Comparison of ENCODE assay signal across 8 cellular contexts in the genomic region with DNA sequence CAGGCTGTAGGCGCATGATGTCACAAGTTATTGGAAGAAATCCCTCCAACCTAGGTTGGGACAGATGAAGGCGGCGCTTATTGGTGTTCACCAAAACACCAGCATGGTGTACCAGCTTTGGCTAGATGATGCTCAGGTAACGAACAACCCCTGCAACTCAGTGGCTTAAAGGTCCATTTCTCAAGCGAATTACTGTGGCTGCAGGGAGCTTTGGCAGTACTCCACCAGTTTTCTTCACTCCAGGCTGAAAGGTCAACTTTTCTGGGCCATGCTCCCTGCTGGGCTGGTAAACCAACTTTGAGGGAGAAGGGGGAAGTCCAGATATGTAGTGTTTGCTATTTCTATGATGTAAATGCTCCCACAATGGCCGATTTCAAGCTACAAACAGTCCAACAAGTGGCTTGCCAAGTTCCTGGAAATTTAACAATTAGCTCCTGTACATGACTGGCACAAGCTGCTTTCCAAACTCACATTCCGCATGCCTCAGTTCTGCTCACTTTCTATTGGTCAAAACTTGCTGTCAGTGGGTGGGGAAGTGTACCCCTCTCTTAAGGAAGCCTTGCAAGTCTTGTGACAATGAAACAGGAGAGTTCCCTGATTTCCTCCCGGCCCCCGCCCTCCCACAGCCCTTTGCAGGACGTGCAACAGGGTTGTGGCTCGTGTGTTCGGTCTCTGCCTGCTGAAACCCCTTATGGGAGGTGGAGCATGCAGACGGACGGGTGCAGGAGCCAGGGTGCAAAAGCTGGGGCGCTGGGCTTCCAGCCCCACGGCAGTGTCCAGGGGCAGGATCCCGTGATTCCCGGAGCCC. TPM values are rescaled to one million over a fixed set of nuclear protein-coding genes. Genes with fewer than 3 reads are reported as not detected.
DNase-seq lines count a peak whose midpoint lies in the region; ATAC-seq and TF ChIP-seq lines count a peak whose summit lies in the region.

No MANE protein-coding gene starts in this region.

- peak; percentile 50 for ATAC-seq in PC-3
- ATAC-seq in effector memory CD8-positive, alpha-beta T cell (replicated peaks): peak; percentile 25

- no peaks in the 10 kb centered on the region for H3K27me3 ChIP-seq in PC-3 (ENCODE audit: low read length)
- H3K27me3 ChIP-seq in mesenchymal stem cell (ENCODE audit: control insufficient read depth in 1 of 2, insufficient read depth in 1 of 2, low read length in 2 of 2): no peaks in the 10 kb centered on the region

- H2BK120ac ChIP-seq in mesenchymal stem cell (ENCODE audit: low read depth, low read length): no peak overlapping the region

- H3K9me3 Mint-ChIP-seq in T-helper 2 cell treated with Interferon-gamma antibody and Interleukin-4, amounts not matched to agents 5 μg/mL and 100 μg/mL, for 36 hours: no peaks in the 10 kb centered on the region
- H3K9me3 Mint-ChIP-seq in effector memory CD8-positive, alpha-beta T cell: no peaks in the 10 kb centered on the region
- no peaks in the 10 kb centered on the region for H3K9me3 Mint-ChIP-seq in type B pancreatic cell

- peak overlapping the region; percentile 78 for H3K4me3 Mint-ChIP-seq in T-helper 2 cell treated with Interferon-gamma antibody and Interleukin-4, amounts not matched to agents 5 μg/mL and 100 μg/mL, for 36 hours
- peak overlapping the region; percentile 76 to 79 for H3K4me3 Mint-ChIP-seq in effector memory CD8-positive, alpha-beta T cell
- H3K4me3 Mint-ChIP-seq in type B pancreatic cell: peak overlapping the region; percentile 99

- H2BK15ac ChIP-seq in mesenchymal stem cell (ENCODE audit: low read depth, poor library complexity, severe bottlenecking): no peak overlapping the region

- H2AK5ac ChIP-seq in mesenchymal stem cell (ENCODE audit: low read length, severe bottlenecking): no peak overlapping the region

- H4K20me1 ChIP-seq in PC-3 (ENCODE audit: low read length): no peaks in the 10 kb centered on the region

- no peak overlapping the region for H4K91ac ChIP-seq in mesenchymal stem cell (ENCODE audit: low read length)

- no peaks in the 10 kb centered on the region; the same call in 1 of the 2 replicates for H3K79me2 ChIP-seq in PC-3 (ENCODE audit: low read length)

- H3K4me2 ChIP-seq in PC-3 (ENCODE audit: low read length): peak overlapping the region; percentile 95
- peak overlapping the region; percentile 90 for H3K4me2 ChIP-seq in mesenchymal stem cell (ENCODE audit: low read length, poor library complexity, severe bottlenecking)

- CTCF ChIA-PET in PC-3 (lab: Charles Lee): no interaction called here

- peaks cover 7% of the 10 kb centered on the region for H3K4me1 Mint-ChIP-seq in T-helper 2 cell treated with Interferon-gamma antibody and Interleukin-4, amounts not matched to agents 5 μg/mL and 100 μg/mL, for 36 hours (ENCODE audit: low read depth)
- H3K4me1 Mint-ChIP-seq in effector memory CD8-positive, alpha-beta T cell (ENCODE audit: low read depth in 2 of 2): peaks cover 7 to 17% of the 10 kb centered on the region in 2 donors
- H3K4me1 Mint-ChIP-seq in type B pancreatic cell (ENCODE audit: unreplicated experiment): peaks cover 21% of the 10 kb centered on the region

- BruUV-seq in PC-3 (replicated peaks; lab: Mats Ljungman, UMichigan): TSS peak; percentile 63

- H3K27ac ChIP-seq in PC-3 (ENCODE audit: low read length): peak overlapping the region; percentile 77; the same call in 1 of the 2 replicates
- peak overlapping the region; percentile 93 for H3K27ac ChIP-seq in mesenchymal stem cell (ENCODE audit: low read length, poor library complexity, severe bottlenecking)

- peak overlapping the region in 1 of 2 experiments; percentile 47 for H3K23ac ChIP-seq in mesenchymal stem cell (ENCODE audit: low read length in 2 of 2)

- H3F3A ChIP-seq in PC-3 (ENCODE audit: low read length, unreplicated experiment): no peaks in the 10 kb centered on the region

- TF ChIP-seq CTCF in PC-3 (conservative IDR thresholded peaks at IDR 0.05; ENCODE audit: low read depth, low read length) (no peak), type B pancreatic cell (conservative IDR thresholded peaks at IDR 0.05) (no peak)

- H3K36me3 ChIP-seq in PC-3 (ENCODE audit: low read depth, low read length): no peaks in the 10 kb centered on the region
- peaks cover 0 to 4% of the 10 kb centered on the region in 2 experiments for H3K36me3 ChIP-seq in mesenchymal stem cell (ENCODE audit: control insufficient read depth in 1 of 2, insufficient read depth in 2 of 2, low read depth in 1 of 2, low read length in 2 of 2)

- H3K36me3 Mint-ChIP-seq in T-helper 2 cell treated with Interferon-gamma antibody and Interleukin-4, amounts not matched to agents 5 μg/mL and 100 μg/mL, for 36 hours (ENCODE audit: low read depth): peaks cover 2% of the 10 kb centered on the region
- H3K36me3 Mint-ChIP-seq in effector memory CD8-positive, alpha-beta T cell (ENCODE audit: insufficient read depth): no peaks in the 10 kb centered on the region
- H3K36me3 Mint-ChIP-seq in type B pancreatic cell: peaks cover 27% of the 10 kb centered on the region

- no peaks in the 10 kb centered on the region for H3K9me3 ChIP-seq in PC-3 (ENCODE audit: low read length)
- H3K9me3 ChIP-seq in mesenchymal stem cell (ENCODE audit: control insufficient read depth, low read length): no peaks in the 10 kb centered on the region

- no peak overlapping the region for H2BK5ac ChIP-seq in mesenchymal stem cell (ENCODE audit: low read depth, low read length, poor library complexity, severe bottlenecking)

- H3K9me2 ChIP-seq in PC-3 (replicated peaks; ENCODE audit: low read length): no peaks in the 10 kb centered on the region

- H4K8ac ChIP-seq in mesenchymal stem cell (ENCODE audit: low read length): peak overlapping the region; percentile 91

- WGBS in mesenchymal stem cell: 61% methylated on average over 18 of the region's 18 CpGs

- H3K27ac Mint-ChIP-seq in T-helper 2 cell treated with Interferon-gamma antibody and Interleukin-4, amounts not matched to agents 5 μg/mL and 100 μg/mL, for 36 hours: no peak overlapping the region
- peak overlapping the region; percentile 20 to 80 for H3K27ac Mint-ChIP-seq in effector memory CD8-positive, alpha-beta T cell
- H3K27ac Mint-ChIP-seq in type B pancreatic cell: peak overlapping the region; percentile 96

- POLR2A ChIA-PET in PC-3 (lab: Charles Lee; ENCODE audit: unreplicated experiment): no interaction called here

- peak overlapping the region; percentile 93 for H3K4me3 ChIP-seq in PC-3 (ENCODE audit: low read length)
- peak overlapping the region; percentile 74 to 84 for H3K4me3 ChIP-seq in mesenchymal stem cell (ENCODE audit: insufficient read depth in 1 of 2, low read depth in 1 of 2, low read length in 2 of 2)

- no peak overlapping the region for H3K14ac ChIP-seq in mesenchymal stem cell (ENCODE audit: low read length in 2 of 2)

- DNase-seq in T-helper 2 cell treated with Interferon-gamma antibody and Interleukin-4, amounts not matched to agents 5 μg/mL and 100 μg/mL, for 36 hours (ENCODE audit: low spot score): no peak
- DNase-seq in T-helper 2 cell (no peak), PC-3 (no peak), mesenchymal stem cell (no peak), type B pancreatic cell (ENCODE audit: extremely low spot score, unreplicated experiment) (no peak), NCI-H2107 (lab: John Stamatoyannopoulos, UW) (no peak)
- no peak for DNase-seq in effector memory CD8-positive, alpha-beta T cell
- DNase-seq in effector CD4-positive, alpha-beta T cell: no peak

- H3K4ac ChIP-seq in mesenchymal stem cell (ENCODE audit: low read depth in 1 of 2, low read length in 2 of 2): peak overlapping the region in 1 of 2 experiments; percentile 17

- H2BK12ac ChIP-seq in mesenchymal stem cell (ENCODE audit: low read length in 2 of 2): peak overlapping the region; percentile 15 to 43

- peak overlapping the region in 1 of 2 experiments; percentile 63 for H3K18ac ChIP-seq in mesenchymal stem cell (ENCODE audit: low read depth in 1 of 2, low read length in 2 of 2)

- intact Hi-C loops in PC-3 (cut with micrococcal nuclease): loop anchor here (5.0 kb wide), 2 partner anchors 55 to 405 kb away; partner anchors contain the start of genes AGGF1 and WDR41

- H2AFZ ChIP-seq in PC-3 (ENCODE audit: low read length) (peak overlapping the region; percentile 98), mesenchymal stem cell (ENCODE audit: low read depth, low read length) (peak overlapping the region; percentile 97)

- peaks cover 4% of the 10 kb centered on the region for H3K27me3 Mint-ChIP-seq in T-helper 2 cell treated with Interferon-gamma antibody and Interleukin-4, amounts not matched to agents 5 μg/mL and 100 μg/mL, for 36 hours (ENCODE audit: low read depth)
- peaks cover 9 to 12% of the 10 kb centered on the region in 2 donors for H3K27me3 Mint-ChIP-seq in effector memory CD8-positive, alpha-beta T cell
- no peaks in the 10 kb centered on the region for H3K27me3 Mint-ChIP-seq in type B pancreatic cell

- H3K9ac ChIP-seq in PC-3 (ENCODE audit: low read length) (peak overlapping the region; percentile 87), mesenchymal stem cell (ENCODE audit: low read length) (peak overlapping the region; percentile 88)

- H3K4me1 ChIP-seq in PC-3 (ENCODE audit: insufficient read depth, low read length): peaks cover 24% of the 10 kb centered on the region
- H3K4me1 ChIP-seq in mesenchymal stem cell (ENCODE audit: control insufficient read depth, insufficient read depth, low read depth, low read length): peaks cover 9% of the 10 kb centered on the region

- H3K79me1 ChIP-seq in mesenchymal stem cell (replicated peaks; ENCODE audit: low read length, poor library complexity, severe bottlenecking): peaks cover 10% of the 10 kb centered on the region

RNA-seq across cellular contexts. Expression of gene ZBED3, which starts 0.6 kb away (rescaled TPM):
- total RNA-seq in PC-3 (2014; rRNA removed) (1.3 and 9.8 TPM in 2 replicates), type B pancreatic cell (ENCODE audit: low replicate concordance) (12.5 and 15.4 TPM in 2 replicates)
- 6.6 TPM for polyA plus RNA-seq in mesenchymal stem cell (2013, experiment 1 of 2)
- polyA plus RNA-seq in mesenchymal stem cell (2013, experiment 2 of 2): 6.6 TPM

RNA-seq across cellular contexts. Expression of gene AGGF1, which starts 57.5 kb away (rescaled TPM):
- 14.4 and 21.0 TPM in 2 replicates for total RNA-seq in PC-3 (2014; rRNA removed)
- 19.6 TPM for polyA plus RNA-seq in mesenchymal stem cell (2013, experiment 1 of 2)
- 19.7 TPM for polyA plus RNA-seq in mesenchymal stem cell (2013, experiment 2 of 2)
- 25.1 and 25.4 TPM in 2 replicates for total RNA-seq in type B pancreatic cell (ENCODE audit: low replicate concordance)
